ENCODE assay signal across 16 cellular contexts in genomic region chr10:14526326-14526725, GRCh38.
A peak's percentile ranks its signal among the peaks of the same experiment; 100 is the strongest.
DNase-seq lines count a peak whose midpoint lies in the region; ATAC-seq and TF ChIP-seq lines count a peak whose summit lies in the region.
"Had no signal": no experiment of that assay in that cellular context is flagged by ENCODE, and none has a peak within 500 bp of the region (broad histone marks: within the 10 kb centered on the region; RNA-seq: fewer than 3 reads in every experiment).

No MANE protein-coding gene starts in this region.

- no peaks in the 10 kb centered on the region for H3K9me3 Mint-ChIP-seq in activated CD4-positive, alpha-beta memory T cell treated with anti-CD3 and anti-CD28 coated beads for 36 hours
- H3K9me3 Mint-ChIP-seq in activated CD4-positive, alpha-beta memory T cell treated with anti-CD3 and anti-CD28 coated beads, Interleukin-2, amount 10 ng/mL, durations not matched to agents 7 days and 5 days = no peaks in the 10 kb centered on the region
- peaks cover 0 to 4% (median 0%) of the 10 kb centered on the region in 7 donors for H3K9me3 Mint-ChIP-seq in CD4-positive, CD25-positive, alpha-beta regulatory T cell
- no peaks in the 10 kb centered on the region for H3K9me3 Mint-ChIP-seq in T-cell

- H3K36me3 ChIP-seq in CD4-positive, CD25-positive, alpha-beta regulatory T cell (ENCODE audit: control insufficient read depth, insufficient read depth, low read length) = peaks cover 68% of the 10 kb centered on the region
- no peaks in the 10 kb centered on the region for H3K36me3 ChIP-seq in hepatocyte (replicated peaks; ENCODE audit: insufficient read depth, low read depth)
- H3K36me3 ChIP-seq: HAP-1 had no signal

- no peaks in the 10 kb centered on the region for H3K27me3 ChIP-seq in CD4-positive, CD25-positive, alpha-beta regulatory T cell (ENCODE audit: control insufficient read depth, insufficient read depth, low read length)
- H3K27me3 ChIP-seq in hepatocyte = no peaks in the 10 kb centered on the region
- H3K27me3 ChIP-seq: BLaER1 had no signal

- peak overlapping the region; percentile 1 for H3K27ac ChIP-seq in CD4-positive, CD25-positive, alpha-beta regulatory T cell (ENCODE audit: insufficient read depth, low read length, poor library complexity, severe bottlenecking)
- H3K27ac ChIP-seq in hepatocyte = peak overlapping the region; percentile 71
- H3K27ac ChIP-seq: BLaER1 had no signal

- H3K9me2 ChIP-seq in hepatocyte (replicated peaks; ENCODE audit: insufficient read depth) = no peaks in the 10 kb centered on the region

- no peak overlapping the region for H3K4me3 ChIP-seq in CD4-positive, CD25-positive, alpha-beta regulatory T cell (ENCODE audit: low read depth, low read length)
- H3K4me3 ChIP-seq in hepatocyte = no peak overlapping the region
- H3K4me3 ChIP-seq in foreskin fibroblast (ENCODE audit: low read depth in 1 of 2, low read length in 2 of 2) = no peak overlapping the region
- H3K4me3 ChIP-seq: BLaER1, GM12878, HAP-1 had no signal

- H3K27ac Mint-ChIP-seq in activated CD4-positive, alpha-beta memory T cell treated with anti-CD3 and anti-CD28 coated beads for 36 hours = peak overlapping the region; percentile 68
- no peak overlapping the region for H3K27ac Mint-ChIP-seq in activated CD4-positive, alpha-beta memory T cell treated with anti-CD3 and anti-CD28 coated beads, Interleukin-2, amount 10 ng/mL, durations not matched to agents 7 days and 5 days
- H3K27ac Mint-ChIP-seq in CD4-positive, CD25-positive, alpha-beta regulatory T cell = peak overlapping the region in 2 of 3 donors; percentile 20 to 75
- peak overlapping the region; percentile 2 to 67 for H3K27ac Mint-ChIP-seq in T-cell

- no peaks in the 10 kb centered on the region for H3K9me3 ChIP-seq in CD4-positive, CD25-positive, alpha-beta regulatory T cell (ENCODE audit: control insufficient read depth in 2 of 2, low read length in 2 of 2)
- no peaks in the 10 kb centered on the region for H3K9me3 ChIP-seq in hepatocyte (ENCODE audit: low read depth)
- H3K9me3 ChIP-seq: BLaER1, HAP-1 had no signal

- no peak overlapping the region for H3K4me3 Mint-ChIP-seq in activated CD4-positive, alpha-beta memory T cell treated with anti-CD3 and anti-CD28 coated beads for 36 hours
- no peak overlapping the region for H3K4me3 Mint-ChIP-seq in activated CD4-positive, alpha-beta memory T cell treated with anti-CD3 and anti-CD28 coated beads, Interleukin-2, amount 10 ng/mL, durations not matched to agents 7 days and 5 days
- peak overlapping the region in 1 of 4 donors; percentile 40 for H3K4me3 Mint-ChIP-seq in CD4-positive, CD25-positive, alpha-beta regulatory T cell
- H3K4me3 Mint-ChIP-seq in T-cell = no peak overlapping the region

- H3K4me2 ChIP-seq in hepatocyte = no peak overlapping the region
- H3K4me2 ChIP-seq: BLaER1 had no signal

- peaks cover 55% of the 10 kb centered on the region for H3K79me2 ChIP-seq in hepatocyte

- peaks cover 54% of the 10 kb centered on the region for H3K36me3 Mint-ChIP-seq in activated CD4-positive, alpha-beta memory T cell treated with anti-CD3 and anti-CD28 coated beads for 36 hours
- peaks cover 75% of the 10 kb centered on the region for H3K36me3 Mint-ChIP-seq in activated CD4-positive, alpha-beta memory T cell treated with anti-CD3 and anti-CD28 coated beads, Interleukin-2, amount 10 ng/mL, durations not matched to agents 7 days and 5 days (ENCODE audit: low read depth)
- peaks cover 61% of the 10 kb centered on the region for H3K36me3 Mint-ChIP-seq in CD4-positive, CD25-positive, alpha-beta regulatory T cell
- H3K36me3 Mint-ChIP-seq in T-cell = peaks cover 61% of the 10 kb centered on the region

- no peak for DNase-seq in activated CD4-positive, alpha-beta memory T cell treated with anti-CD3 and anti-CD28 coated beads for 36 hours
- DNase-seq in activated CD4-positive, alpha-beta memory T cell treated with anti-CD3 and anti-CD28 coated beads, Interleukin-2, amount 10 ng/mL, durations not matched to agents 7 days and 5 days = no peak
- DNase-seq in CD4-positive, CD25-positive, alpha-beta regulatory T cell = no peak
- DNase-seq in T-cell (no peak), hepatocyte (ENCODE audit: low spot score) (no peak), iPS-NIHi11 (ENCODE audit: low spot score) (no peak), foreskin fibroblast (no peak), anterior cingulate cortex (lab: John Stamatoyannopoulos, UW) (no peak)
- DNase-seq: DMS 273 treated with DMSO at 0.1 percent for 48 hours, GDM1, NCI-H1105, NCI-H1694, NCI-H69 had no signal

- CTCF ChIA-PET in activated CD4-positive, alpha-beta memory T cell treated with anti-CD3 and anti-CD28 coated beads for 36 hours (lab: Charles Lee) = interaction anchor here (0.6 to 1.6 kb wide), 4 partner anchors 16 to 144 kb away, joined by 3 to 5 read pairs (median 4); no protein-coding TSS in a partner anchor
- CTCF ChIA-PET in activated CD4-positive, alpha-beta memory T cell treated with anti-CD3 and anti-CD28 coated beads, Interleukin-2, amount 10 ng/mL, durations not matched to agents 7 days and 5 days (lab: Charles Lee) = interaction anchor here (0.8 kb wide), 1 partner anchor 11 kb away, joined by 3 read pairs; no protein-coding TSS in a partner anchor
- CTCF ChIA-PET in T-cell (lab: Charles Lee) = no interaction called here

- H3K4me1 ChIP-seq in CD4-positive, CD25-positive, alpha-beta regulatory T cell (ENCODE audit: control insufficient read depth, insufficient read depth, low read length, poor library complexity, severe bottlenecking) = peaks cover 53% of the 10 kb centered on the region
- peaks cover 23% of the 10 kb centered on the region for H3K4me1 ChIP-seq in hepatocyte (ENCODE audit: insufficient read depth)
- H3K4me1 ChIP-seq: BLaER1, HAP-1 had no signal

- WGBS in hepatocyte (ENCODE audit: low lambda C conversion rate, missing lambda C conversion rate) = 78% methylated on average over 7 of the region's 7 CpGs

- intact Hi-C loops in activated CD4-positive, alpha-beta memory T cell treated with anti-CD3 and anti-CD28 coated beads for 36 hours (cut with micrococcal nuclease) = loop anchor here (2.0 kb wide), 1 partner anchor 62 kb away; no protein-coding TSS in a partner anchor

- no peak for ATAC-seq in CD4-positive, CD25-positive, alpha-beta regulatory T cell (ENCODE audit: low read depth in 2 of 2)
- ATAC-seq in T-cell (replicated peaks in 1 of 4) = no peak

- H4K20me1 ChIP-seq in hepatocyte (ENCODE audit: insufficient read depth, poor library complexity, severe bottlenecking) = no peaks in the 10 kb centered on the region

- POLR2A ChIA-PET in activated CD4-positive, alpha-beta memory T cell treated with anti-CD3 and anti-CD28 coated beads for 36 hours (lab: Charles Lee) = no interaction called here
- POLR2A ChIA-PET in activated CD4-positive, alpha-beta memory T cell treated with anti-CD3 and anti-CD28 coated beads, Interleukin-2, amount 10 ng/mL, durations not matched to agents 7 days and 5 days (lab: Charles Lee) = interaction anchor here (0.7 kb wide), 1 partner anchor 276 kb away, joined by 3 read pairs; no protein-coding TSS in a partner anchor
- POLR2A ChIA-PET in T-cell (lab: Charles Lee) = no interaction called here

- H3K4me1 Mint-ChIP-seq in activated CD4-positive, alpha-beta memory T cell treated with anti-CD3 and anti-CD28 coated beads for 36 hours (ENCODE audit: low read depth) = peaks cover 74% of the 10 kb centered on the region
- peaks cover 82% of the 10 kb centered on the region for H3K4me1 Mint-ChIP-seq in activated CD4-positive, alpha-beta memory T cell treated with anti-CD3 and anti-CD28 coated beads, Interleukin-2, amount 10 ng/mL, durations not matched to agents 7 days and 5 days
- H3K4me1 Mint-ChIP-seq in CD4-positive, CD25-positive, alpha-beta regulatory T cell = peaks cover 46 to 81% (median 64%) of the 10 kb centered on the region in 4 donors
- H3K4me1 Mint-ChIP-seq in T-cell = peaks cover 74 to 80% (median 79%) of the 10 kb centered on the region in 3 donors

- no peak overlapping the region for H2AFZ ChIP-seq in hepatocyte

- no peaks in the 10 kb centered on the region for H3K27me3 Mint-ChIP-seq in activated CD4-positive, alpha-beta memory T cell treated with anti-CD3 and anti-CD28 coated beads for 36 hours
- no peaks in the 10 kb centered on the region for H3K27me3 Mint-ChIP-seq in activated CD4-positive, alpha-beta memory T cell treated with anti-CD3 and anti-CD28 coated beads, Interleukin-2, amount 10 ng/mL, durations not matched to agents 7 days and 5 days
- H3K27me3 Mint-ChIP-seq in CD4-positive, CD25-positive, alpha-beta regulatory T cell = no peaks in the 10 kb centered on the region
- H3K27me3 Mint-ChIP-seq in T-cell = no peaks in the 10 kb centered on the region

- TF ChIP-seq CTCF in hepatocyte (IDR thresholded peaks at IDR 0.05; ENCODE audit: poor library complexity) = no peak
- TF ChIP-seq CTCF in foreskin fibroblast (IDR thresholded peaks at IDR 0.05; ENCODE audit: low read depth, low read length) = no peak

Comparison
In these comparisons a context has a peak if more than half of its experiments do, and no peak if none do; other contexts are left out.
1. CTCF ChIA-PET loops: an anchor here in activated CD4-positive, alpha-beta memory T cell treated with anti-CD3 and anti-CD28 coated beads for 36 hours (0.6 to 1.6 kb wide) and activated CD4-positive, alpha-beta memory T cell treated with anti-CD3 and anti-CD28 coated beads, Interleukin-2, amount 10 ng/mL, durations not matched to agents 7 days and 5 days (0.8 kb wide); none called in T-cell.